Comparison of ENCODE assay signal across 8 cellular contexts in the genomic region with DNA sequence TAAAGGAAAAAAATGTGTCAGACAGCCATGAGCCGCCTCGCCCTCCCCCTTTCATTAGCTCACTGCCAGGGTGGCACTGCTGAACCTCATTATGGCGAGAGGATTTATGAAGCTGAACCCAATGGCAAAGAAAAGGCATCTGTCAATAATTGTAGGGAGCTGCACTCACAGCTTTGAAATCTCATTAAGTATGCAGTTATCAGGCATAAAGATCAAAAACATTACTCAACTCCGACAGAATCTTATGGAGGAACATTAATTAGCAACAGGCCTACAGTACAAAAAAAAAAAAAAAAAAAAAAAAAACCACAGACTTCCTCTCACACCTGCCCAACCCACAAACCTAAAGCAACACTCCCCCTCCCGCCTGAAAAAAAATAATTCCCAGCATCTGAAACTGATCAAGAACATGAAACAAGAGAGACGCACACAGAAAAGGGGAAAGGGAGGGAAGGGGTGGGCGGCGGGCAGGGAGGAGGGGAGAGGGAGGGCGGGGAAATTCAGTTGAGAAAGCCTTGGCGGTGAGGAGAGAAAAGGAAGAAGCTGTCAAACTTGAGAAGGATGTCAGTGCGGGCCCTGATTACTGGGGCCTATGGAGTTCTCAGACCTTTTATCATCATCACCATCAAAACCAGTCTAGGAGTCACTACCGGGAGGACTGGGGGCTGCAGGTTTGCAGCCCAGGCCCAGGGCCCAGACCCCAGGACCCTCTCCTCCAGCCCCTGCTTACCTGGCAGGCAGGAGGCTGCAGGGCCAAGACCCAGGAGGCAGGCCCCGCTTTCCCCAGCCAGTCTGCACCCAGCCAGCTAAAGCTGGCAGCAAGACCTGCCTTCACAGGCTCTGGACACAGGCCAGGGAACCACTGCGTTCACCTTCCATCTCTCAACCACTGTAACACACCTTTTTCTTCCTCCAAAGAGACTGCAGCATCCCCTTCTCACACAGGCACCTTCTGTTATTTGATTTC. TPM values are rescaled to one million over a fixed set of nuclear protein-coding genes. Genes with fewer than 3 reads are reported as not detected.
DNase-seq lines count a peak whose midpoint lies in the region; ATAC-seq and TF ChIP-seq lines count a peak whose summit lies in the region.

No MANE protein-coding gene starts in this region.

- no peaks in the 10 kb centered on the region for H3K9me3 ChIP-seq in BLaER1 treated with 17β-estradiol and CSF1 and Interleukin-3, amounts not matched to agents 10 nM and 100 nM (replicated peaks in 1 of 11)
- H3K9me3 ChIP-seq in muscle layer of colon (ENCODE audit: low read length) (no peaks in the 10 kb centered on the region), Karpas-422 (ENCODE audit: low read length) (no peaks in the 10 kb centered on the region)

- H3K9me3 Mint-ChIP-seq in activated naive CD8-positive, alpha-beta T cell (ENCODE audit: low read depth), result no peaks in the 10 kb centered on the region

- peaks cover 27% of the 10 kb centered on the region for H3K4me1 Mint-ChIP-seq in activated naive CD8-positive, alpha-beta T cell (ENCODE audit: low read depth)

- H3K36me3 ChIP-seq in BLaER1 treated with 17β-estradiol and CSF1 and Interleukin-3, amounts not matched to agents 10 nM and 100 nM, result peaks cover 0 to 48% (median 5%) of the 10 kb centered on the region in 11 experiments; a peak in 11 of 22 replicates
- no peaks in the 10 kb centered on the region for H3K36me3 ChIP-seq in KMS-11 (ENCODE audit: insufficient read depth)
- no peaks in the 10 kb centered on the region for H3K36me3 ChIP-seq in muscle layer of colon (ENCODE audit: insufficient read depth, low read length)
- H3K36me3 ChIP-seq in Karpas-422 (ENCODE audit: insufficient read depth, low read length), result no peaks in the 10 kb centered on the region

- peaks cover 18% of the 10 kb centered on the region for H3K27me3 Mint-ChIP-seq in activated naive CD8-positive, alpha-beta T cell

- H3K9ac ChIP-seq in BLaER1 treated with 17β-estradiol and CSF1 and Interleukin-3, amounts not matched to agents 10 nM and 100 nM, result peak overlapping the region in 6 of 11 experiments; percentile 15 to 35 (median 27); a peak in 3 of 22 replicates
- no peak overlapping the region for H3K9ac ChIP-seq in KMS-11
- peak overlapping the region; percentile 32 for H3K9ac ChIP-seq in muscle layer of colon (ENCODE audit: low read length)
- no peak overlapping the region for H3K9ac ChIP-seq in Karpas-422 (ENCODE audit: low read length)

- H2AFZ ChIP-seq in KMS-11 (ENCODE audit: low read depth) (no peak overlapping the region), Karpas-422 (ENCODE audit: low read length) (no peak overlapping the region)

- ATAC-seq in HG02884 (IDR thresholded peaks at IDR 0.05; ENCODE audit: unreplicated experiment) (no peak), HG02870 (IDR thresholded peaks at IDR 0.05; ENCODE audit: unreplicated experiment) (no peak)

- H3K4me2 ChIP-seq in BLaER1 treated with 17β-estradiol and CSF1 and Interleukin-3, amounts not matched to agents 10 nM and 100 nM, result peak overlapping the region; percentile 84 to 96 (median 90)
- H3K4me2 ChIP-seq in KMS-11, result peak overlapping the region; percentile 77
- no peak overlapping the region for H3K4me2 ChIP-seq in Karpas-422 (ENCODE audit: low read depth, low read length, poor library complexity, severe bottlenecking)

- H3K27me3 ChIP-seq in BLaER1 treated with 17β-estradiol and CSF1 and Interleukin-3, amounts not matched to agents 10 nM and 100 nM, result peaks cover 0 to 17% (median 6%) of the 10 kb centered on the region in 11 experiments; a peak in 7 of 22 replicates
- no peaks in the 10 kb centered on the region for H3K27me3 ChIP-seq in KMS-11 (ENCODE audit: insufficient read depth, low read depth)
- no peaks in the 10 kb centered on the region for H3K27me3 ChIP-seq in muscle layer of colon (ENCODE audit: control insufficient read depth in 1 of 2, insufficient read depth in 2 of 2, low read length in 2 of 2)
- no peaks in the 10 kb centered on the region for H3K27me3 ChIP-seq in Karpas-422 (ENCODE audit: low read length)

- H3K79me2 ChIP-seq in KMS-11 (ENCODE audit: insufficient read depth, low read depth) (no peaks in the 10 kb centered on the region), Karpas-422 (ENCODE audit: low read length) (no peaks in the 10 kb centered on the region)

- peak overlapping the region in 1 of 11 experiments; percentile 11; a peak in 1 of 22 replicates for H3K27ac ChIP-seq in BLaER1 treated with 17β-estradiol and CSF1 and Interleukin-3, amounts not matched to agents 10 nM and 100 nM
- H3K27ac ChIP-seq in KMS-11 (peak overlapping the region; percentile 48; the same call in 1 of the 2 replicates), muscle layer of colon (ENCODE audit: low read depth, low read length) (peak overlapping the region; percentile 88), Karpas-422 (ENCODE audit: low read length) (no peak overlapping the region)

- DNase-seq in Karpas-422, result no peak
- DNase-seq in germinal center (ENCODE audit: low spot score), result no peak

- H3K4me1 ChIP-seq in BLaER1 treated with 17β-estradiol and CSF1 and Interleukin-3, amounts not matched to agents 10 nM and 100 nM, result peaks cover 26 to 62% (median 32%) of the 10 kb centered on the region in 10 experiments
- H3K4me1 ChIP-seq in KMS-11 (ENCODE audit: low read depth, poor library complexity, severe bottlenecking), result peaks cover 33% of the 10 kb centered on the region
- peaks cover 71% of the 10 kb centered on the region for H3K4me1 ChIP-seq in muscle layer of colon (ENCODE audit: insufficient read depth, low read length)
- no peaks in the 10 kb centered on the region for H3K4me1 ChIP-seq in Karpas-422 (ENCODE audit: low read length)

- peak overlapping the region; percentile 67 for H3K4me3 Mint-ChIP-seq in activated naive CD8-positive, alpha-beta T cell

- no peaks in the 10 kb centered on the region for H3K9me2 ChIP-seq in Karpas-422 (replicated peaks; ENCODE audit: insufficient read depth, low read length)

- H3K4me3 ChIP-seq in BLaER1 treated with 17β-estradiol and CSF1 and Interleukin-3, amounts not matched to agents 10 nM and 100 nM, result peak overlapping the region in 2 of 10 experiments; percentile 25 to 37; a peak in 2 of 20 replicates
- H3K4me3 ChIP-seq in KMS-11 (IDR thresholded peaks at IDR 0.05; ENCODE audit: insufficient read depth, low read depth, low read length) (no peak overlapping the region), muscle layer of colon (ENCODE audit: low read depth in 1 of 2, low read length in 2 of 2) (no peak overlapping the region), Karpas-422 (ENCODE audit: low read length) (no peak overlapping the region)

- peaks cover 45 to 99% (median 83%) of the 10 kb centered on the region in 11 experiments for H4K20me1 ChIP-seq in BLaER1 treated with 17β-estradiol and CSF1 and Interleukin-3, amounts not matched to agents 10 nM and 100 nM
- no peaks in the 10 kb centered on the region for H4K20me1 ChIP-seq in KMS-11 (ENCODE audit: insufficient read depth)
- H4K20me1 ChIP-seq in Karpas-422 (ENCODE audit: insufficient read depth, low read depth, low read length), result no peaks in the 10 kb centered on the region

- TF ChIP-seq CTCF in KMS-11 (conservative IDR thresholded peaks at IDR 0.05; ENCODE audit: low read depth, low read length), result no peak

- peak overlapping the region; percentile 64 for H3K27ac Mint-ChIP-seq in activated naive CD8-positive, alpha-beta T cell

- H3K36me3 Mint-ChIP-seq in activated naive CD8-positive, alpha-beta T cell, result no peaks in the 10 kb centered on the region

RNA-seq across cellular contexts. Expression of gene TSHZ3, which starts 8.9 kb away (rescaled TPM):
- not detected in 2 replicates for total RNA-seq in Karpas-422 (2014; rRNA removed; shearing (Covaris generic); ENCODE audit: low replicate concordance)

Comparison
In these comparisons a context has a peak if more than half of its experiments do, and no peak if none do; other contexts are left out.
1. H3K9ac ChIP-seq: peak in BLaER1 treated with 17β-estradiol and CSF1 and Interleukin-3, amounts not matched to agents 10 nM and 100 nM (6 of 11) and muscle layer of colon (single experiment); none in KMS-11 (single experiment) and Karpas-422 (single experiment).